12 cellular contexts compared by ENCODE assay signal in genomic region chr19:13057147-13057572, GRCh38. TPM values are rescaled to one million over a fixed set of nuclear protein-coding genes. Genes with fewer than 3 reads are reported as not detected.
A peak's percentile ranks its signal among the peaks of the same experiment; 100 is the strongest.
DNase-seq lines count a peak whose midpoint lies in the region; ATAC-seq, FAIRE-seq and TF ChIP-seq lines count a peak whose summit lies in the region.
"Had no signal": no experiment of that assay in that cellular context is flagged by ENCODE, and none has a peak within 500 bp of the region (broad histone marks: within the 10 kb centered on the region; RNA-seq: fewer than 3 reads in every experiment).

No MANE protein-coding gene starts in this region.

- H3K9me3 Mint-ChIP-seq in astrocyte (ENCODE audit: unreplicated experiment) (no peaks in the 10 kb centered on the region), osteocyte (ENCODE audit: unreplicated experiment) (no peaks in the 10 kb centered on the region)
- H3K9me3 Mint-ChIP-seq in activated CD4-positive, alpha-beta memory T cell treated with anti-CD3 and anti-CD28 coated beads, Interleukin-2, amount 10 ng/mL, durations not matched to agents 7 days and 5 days, result no peaks in the 10 kb centered on the region
- H3K9me3 Mint-ChIP-seq: activated CD4-positive, alpha-beta memory T cell treated with anti-CD3 and anti-CD28 coated beads for 36 hours had no signal

- peaks cover 51% of the 10 kb centered on the region for H3K4me1 Mint-ChIP-seq in astrocyte (ENCODE audit: low read depth, unreplicated experiment)
- H3K4me1 Mint-ChIP-seq in osteocyte (ENCODE audit: unreplicated experiment), result peaks cover 94% of the 10 kb centered on the region
- H3K4me1 Mint-ChIP-seq in activated CD4-positive, alpha-beta memory T cell treated with anti-CD3 and anti-CD28 coated beads, Interleukin-2, amount 10 ng/mL, durations not matched to agents 7 days and 5 days, result peaks cover 7% of the 10 kb centered on the region

- H3K36me3 ChIP-seq in BLaER1, result peaks cover 10% of the 10 kb centered on the region; the same call in 1 of the 2 replicates
- H3K36me3 ChIP-seq in astrocyte (ENCODE audit: insufficient read depth, low read length), result no peaks in the 10 kb centered on the region
- H3K36me3 ChIP-seq: BLaER1 treated with 17β-estradiol and CSF1 and Interleukin-3, amounts not matched to agents 10 nM and 100 nM had no signal

- H3K4me2 ChIP-seq in BLaER1 (peak overlapping the region; percentile 12; the same call in 1 of the 2 replicates), astrocyte (ENCODE audit: low read length) (peak overlapping the region; percentile 87)
- H3K4me2 ChIP-seq: BLaER1 treated with 17β-estradiol and CSF1 and Interleukin-3, amounts not matched to agents 10 nM and 100 nM had no signal

- TF ChIP-seq CTCF in LNCaP clone FGC (IDR thresholded peaks at IDR 0.05; ENCODE audit: control insufficient read depth, extremely low read depth, insufficient read depth), result no peak
- no peak for TF ChIP-seq CTCF in astrocyte (IDR thresholded peaks at IDR 0.05; ENCODE audit: insufficient read depth, low read depth, low read length)
- no peak for TF ChIP-seq CTCF in osteocyte (IDR thresholded peaks at IDR 0.05)

- ATAC-seq in HG02970 (IDR thresholded peaks at IDR 0.05; ENCODE audit: low FRiP score, unreplicated experiment), result no peak

- no peak overlapping the region for H3K27ac Mint-ChIP-seq in astrocyte (ENCODE audit: unreplicated experiment)
- peak overlapping the region; percentile 94 for H3K27ac Mint-ChIP-seq in osteocyte (ENCODE audit: unreplicated experiment)
- no peak overlapping the region for H3K27ac Mint-ChIP-seq in activated CD4-positive, alpha-beta memory T cell treated with anti-CD3 and anti-CD28 coated beads, Interleukin-2, amount 10 ng/mL, durations not matched to agents 7 days and 5 days
- H3K27ac Mint-ChIP-seq: activated CD4-positive, alpha-beta memory T cell treated with anti-CD3 and anti-CD28 coated beads for 36 hours had no signal

- no peak overlapping the region for H3K27ac ChIP-seq in BLaER1
- no peak overlapping the region for H3K27ac ChIP-seq in astrocyte (ENCODE audit: low read depth, low read length)
- H3K27ac ChIP-seq: BLaER1 treated with 17β-estradiol and CSF1 and Interleukin-3, amounts not matched to agents 10 nM and 100 nM had no signal

- CTCF ChIA-PET in activated CD4-positive, alpha-beta memory T cell treated with anti-CD3 and anti-CD28 coated beads, Interleukin-2, amount 10 ng/mL, durations not matched to agents 7 days and 5 days (lab: Charles Lee), result interaction anchor here (2.2 to 5.6 kb wide), 3 partner anchors 37 to 92 kb away, joined by 7 to 57 read pairs (median 7); no protein-coding TSS in a partner anchor

- FAIRE-seq in astrocyte (lab: Jason Lieb, UNC), result no peak
- FAIRE-seq: small intestine had no signal

- H3K4me1 ChIP-seq in BLaER1 (peaks cover 85% of the 10 kb centered on the region), astrocyte (ENCODE audit: insufficient read depth, low read length) (peaks cover 82% of the 10 kb centered on the region)

- no peaks in the 10 kb centered on the region for H3K9me3 ChIP-seq in BLaER1
- no peaks in the 10 kb centered on the region for H3K9me3 ChIP-seq in astrocyte (ENCODE audit: insufficient read depth, low read depth, low read length)
- H3K9me3 ChIP-seq: BLaER1 treated with 17β-estradiol and CSF1 and Interleukin-3, amounts not matched to agents 10 nM and 100 nM had no signal

- H3K79me2 ChIP-seq in astrocyte (ENCODE audit: insufficient read depth, low read length), result peaks cover 69% of the 10 kb centered on the region

- H2AFZ ChIP-seq in astrocyte (ENCODE audit: low read depth, low read length), result no peak overlapping the region

- H4K20me1 ChIP-seq in BLaER1 (peaks cover 99% of the 10 kb centered on the region), astrocyte (ENCODE audit: insufficient read depth, low read length) (peaks cover 9% of the 10 kb centered on the region)

- peak overlapping the region; percentile 24; the same call in 1 of the 2 replicates for H3K9ac ChIP-seq in BLaER1
- H3K9ac ChIP-seq in astrocyte (ENCODE audit: low read length), result no peak overlapping the region

- H3K27me3 Mint-ChIP-seq in astrocyte (ENCODE audit: low read depth, unreplicated experiment), result peaks cover 17% of the 10 kb centered on the region
- no peaks in the 10 kb centered on the region for H3K27me3 Mint-ChIP-seq in osteocyte (ENCODE audit: unreplicated experiment)
- peaks cover 21% of the 10 kb centered on the region for H3K27me3 Mint-ChIP-seq in activated CD4-positive, alpha-beta memory T cell treated with anti-CD3 and anti-CD28 coated beads, Interleukin-2, amount 10 ng/mL, durations not matched to agents 7 days and 5 days

- H3K27me3 ChIP-seq in BLaER1, result no peaks in the 10 kb centered on the region
- H3K27me3 ChIP-seq in astrocyte (ENCODE audit: insufficient read depth, low read length), result no peaks in the 10 kb centered on the region
- H3K27me3 ChIP-seq: BLaER1 treated with 17β-estradiol and CSF1 and Interleukin-3, amounts not matched to agents 10 nM and 100 nM had no signal

- DNase-seq in LNCaP clone FGC (ENCODE audit: low read depth) (no peak), astrocyte (ENCODE audit: low read depth) (no peak), osteocyte (ENCODE audit: extremely low spot score, unreplicated experiment) (no peak), mucosa of gallbladder (ENCODE audit: low spot score) (no peak), T-helper 1 cell (no peak)
- no peak for DNase-seq in activated CD4-positive, alpha-beta memory T cell treated with anti-CD3 and anti-CD28 coated beads, Interleukin-2, amount 10 ng/mL, durations not matched to agents 7 days and 5 days
- DNase-seq: activated CD4-positive, alpha-beta memory T cell treated with anti-CD3 and anti-CD28 coated beads for 36 hours; SIG-M5; small intestine had no signal

- no peak overlapping the region for H3K4me3 Mint-ChIP-seq in astrocyte (ENCODE audit: unreplicated experiment)
- H3K4me3 Mint-ChIP-seq in osteocyte (ENCODE audit: unreplicated experiment), result no peak overlapping the region
- no peak overlapping the region for H3K4me3 Mint-ChIP-seq in activated CD4-positive, alpha-beta memory T cell treated with anti-CD3 and anti-CD28 coated beads, Interleukin-2, amount 10 ng/mL, durations not matched to agents 7 days and 5 days
- H3K4me3 Mint-ChIP-seq: activated CD4-positive, alpha-beta memory T cell treated with anti-CD3 and anti-CD28 coated beads for 36 hours had no signal

- H3K36me3 Mint-ChIP-seq in astrocyte (ENCODE audit: low read depth, unreplicated experiment) (no peaks in the 10 kb centered on the region), osteocyte (ENCODE audit: unreplicated experiment) (no peaks in the 10 kb centered on the region)
- H3K36me3 Mint-ChIP-seq in activated CD4-positive, alpha-beta memory T cell treated with anti-CD3 and anti-CD28 coated beads, Interleukin-2, amount 10 ng/mL, durations not matched to agents 7 days and 5 days (ENCODE audit: low read depth), result no peaks in the 10 kb centered on the region
- H3K36me3 Mint-ChIP-seq: activated CD4-positive, alpha-beta memory T cell treated with anti-CD3 and anti-CD28 coated beads for 36 hours had no signal

- POLR2A ChIA-PET in activated CD4-positive, alpha-beta memory T cell treated with anti-CD3 and anti-CD28 coated beads, Interleukin-2, amount 10 ng/mL, durations not matched to agents 7 days and 5 days (lab: Charles Lee), result no interaction called here

- H3K4me3 ChIP-seq in BLaER1 (no peak overlapping the region), LNCaP clone FGC (ENCODE audit: low read depth, low read length) (peak overlapping the region; percentile 23), astrocyte (ENCODE audit: insufficient read depth, low read depth, low read length) (no peak overlapping the region)
- H3K4me3 ChIP-seq: BLaER1 treated with 17β-estradiol and CSF1 and Interleukin-3, amounts not matched to agents 10 nM and 100 nM had no signal

RNA-seq across cellular contexts. Expression of gene LYL1, which starts 45.5 kb away (rescaled TPM):
- total RNA-seq in astrocyte (0.27 TPM in 1 of 2 replicates, not detected in the other), osteocyte (not detected in 2 replicates), mucosa of gallbladder (11.7 TPM)
- total RNA-seq in activated CD4-positive, alpha-beta memory T cell treated with anti-CD3 and anti-CD28 coated beads, Interleukin-2, amount 10 ng/mL, durations not matched to agents 7 days and 5 days, result 1 to 10 TPM; 5.7 to 6.2 TPM

RNA-seq across cellular contexts. Expression of gene TRMT1, which starts 59.4 kb away (rescaled TPM):
- 43.0 and 43.3 TPM in 2 replicates for total RNA-seq in astrocyte
- total RNA-seq in osteocyte, result 37.4 and 43.1 TPM in 2 replicates
- 35.0 TPM for total RNA-seq in mucosa of gallbladder
- total RNA-seq in activated CD4-positive, alpha-beta memory T cell treated with anti-CD3 and anti-CD28 coated beads, Interleukin-2, amount 10 ng/mL, durations not matched to agents 7 days and 5 days, result 10 to 100 TPM; 29.4 to 29.7 TPM
